Comparison of ENCODE assay signal across 27 cellular contexts in the genomic region with DNA sequence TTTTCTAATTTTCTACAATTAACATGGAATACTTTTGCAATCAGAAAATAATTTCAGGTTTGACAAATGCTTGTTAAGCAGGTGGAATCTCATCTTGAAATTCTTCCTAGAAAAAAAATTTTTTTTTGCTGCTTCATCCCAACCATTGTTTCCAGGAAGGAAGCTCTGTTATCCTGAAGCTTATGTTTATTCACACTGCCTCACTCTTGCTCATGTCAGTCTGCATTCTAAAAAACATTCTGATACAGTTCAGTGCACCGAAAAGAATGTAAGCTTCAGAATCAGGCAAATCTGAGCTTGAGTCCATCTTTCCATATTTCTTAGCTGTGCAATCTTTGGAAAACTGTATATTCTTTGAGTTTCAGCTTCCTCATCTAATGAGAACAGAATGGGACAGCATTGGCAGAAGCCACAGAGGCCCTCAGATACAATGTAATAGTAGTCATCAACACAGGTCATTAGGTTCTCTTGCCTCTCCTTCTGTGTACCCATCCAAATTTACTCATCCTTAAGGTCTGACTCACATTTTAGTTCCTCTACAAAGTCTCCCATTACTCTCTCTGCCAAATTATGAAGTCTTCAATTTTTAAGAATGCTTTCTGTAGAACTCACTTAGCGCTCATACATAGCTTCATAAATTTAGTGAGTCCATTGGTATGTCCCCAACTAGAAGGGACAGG.
A peak's percentile ranks its signal among the peaks of the same experiment; 100 is the strongest.
DNase-seq lines count a peak whose midpoint lies in the region; ATAC-seq and TF ChIP-seq lines count a peak whose summit lies in the region.
"Had no signal": no experiment of that assay in that cellular context is flagged by ENCODE, and none has a peak within 500 bp of the region (broad histone marks: within the 10 kb centered on the region; RNA-seq: fewer than 3 reads in every experiment).

No MANE protein-coding gene starts in this region.

- no peaks in the 10 kb centered on the region for H3K36me3 ChIP-seq in BJ (ENCODE audit: control insufficient read depth, insufficient read depth, low read length)
- H3K36me3 ChIP-seq in IMR-90 (ENCODE audit: control insufficient read depth, insufficient read depth, low read length): no peaks in the 10 kb centered on the region
- H3K36me3 ChIP-seq: heart right ventricle, vagina had no signal

- H2BK120ac ChIP-seq in IMR-90 (ENCODE audit: low read depth, low read length): no peak overlapping the region
- no peak overlapping the region for H2BK120ac ChIP-seq in H9 (ENCODE audit: low read depth, low read length, poor library complexity, severe bottlenecking)

- H3K4ac ChIP-seq in IMR-90 (ENCODE audit: low read depth, low read length): no peak overlapping the region
- no peak overlapping the region for H3K4ac ChIP-seq in H9 (ENCODE audit: low read depth, low read length)

- H3K9me3 ChIP-seq in IMR-90 (ENCODE audit: control insufficient read depth, insufficient read depth, low read length) (no peaks in the 10 kb centered on the region), H9 (ENCODE audit: control insufficient read depth, low read depth, low read length) (no peaks in the 10 kb centered on the region)
- H3K9me3 ChIP-seq: heart right ventricle, testis, vagina had no signal

- H3K27ac Mint-ChIP-seq in H9: no peak overlapping the region
- H3K27ac Mint-ChIP-seq: activated B cell treated with CpG ODN at 0.5 μM for 24 hours; activated T-helper 17 cell treated with anti-CD3 and anti-CD28 coated beads, Interleukin-2, amount 50 U/mL, for 72 hours had no signal

- H3K9me3 Mint-ChIP-seq in H9: no peaks in the 10 kb centered on the region

- H3K79me1 ChIP-seq in IMR-90 (ENCODE audit: low read depth in 1 of 2, low read length in 2 of 2) (no peaks in the 10 kb centered on the region), H9 (ENCODE audit: insufficient read depth, low read depth, low read length, poor library complexity, severe bottlenecking) (no peaks in the 10 kb centered on the region)

- TF ChIP-seq RAD21 in IMR-90 (IDR thresholded peaks at IDR 0.05; ENCODE audit: low read length): no peak

- POLR2A ChIA-PET in BJ (lab: Charles Lee) (no interaction called here), IMR-90 (lab: Charles Lee; ENCODE audit: unreplicated experiment) (no interaction called here)

- peak; percentile 48 for ATAC-seq in IMR-90 (ENCODE audit: low read depth)
- ATAC-seq: activated T-helper 17 cell treated with anti-CD3 and anti-CD28 coated beads, Interleukin-2, amount 50 U/mL, for 72 hours; esophagus mucosa; heart right ventricle; left colon had no signal

- no peaks in the 10 kb centered on the region for H3K36me3 Mint-ChIP-seq in H9 (ENCODE audit: insufficient read depth in 1 of 3, low read depth in 3 of 3)

- peak; percentile 18 for DNase-seq in BJ (ENCODE audit: low read depth)
- DNase-seq in IMR-90: peak; percentile 54
- DNase-seq in dermis blood vessel endothelial cell: peak; percentile 28
- peak; percentile 56 for DNase-seq in kidney tubule cell (ENCODE audit: low spot score)
- DNase-seq in stimulated activated CD8-positive, alpha-beta memory T cell treated with anti-CD3 and anti-CD28 coated beads, Interleukin-4, amount 100 ng/mL, for 48 hours: no peak
- no peak for DNase-seq in stimulated activated naive CD4-positive, alpha-beta T cell (lab: John Stamatoyannopoulos, UW)
- DNase-seq in H9: no peak
- DNase-seq in activated effector memory CD4-positive, alpha-beta T cell treated with anti-CD3 and anti-CD28 coated beads, Interleukin-2, amount 50 U/mL, for 16 hours: no peak
- DNase-seq: ACHN; activated B cell treated with CpG ODN at 0.5 μM for 24 hours; activated CD4-positive, alpha-beta T cell treated with anti-CD3 and anti-CD28 coated beads, Interleukin-2, amount 50 U/mL, for 4 hours; effector memory CD4-positive, alpha-beta T cell; heart right ventricle; KG1; left colon; NCI-H1694; NCI-H510A treated with DMSO at 0.1 percent for 48 hours; PC-9; retina; SHP77 treated with DMSO at 0.1 percent for 48 hours; stimulated activated CD4-positive, alpha-beta T cell treated with anti-CD3 and anti-CD28 coated beads, Interleukin-2, amount 100 ng/mL, for 24 hours; testis had no signal

- no peak overlapping the region for H3K14ac ChIP-seq in IMR-90 (replicated peaks; ENCODE audit: low read depth, low read length)
- H3K14ac ChIP-seq in H9 (ENCODE audit: insufficient read depth, low read length): no peak overlapping the region

- H2BK20ac ChIP-seq in IMR-90 (ENCODE audit: low read depth, low read length): no peak overlapping the region
- H2BK20ac ChIP-seq in H9 (ENCODE audit: low read depth, low read length, poor library complexity, severe bottlenecking): no peak overlapping the region

- no peaks in the 10 kb centered on the region for H3K27me3 Mint-ChIP-seq in H9 (ENCODE audit: low read depth)
- H3K27me3 Mint-ChIP-seq: activated B cell treated with CpG ODN at 0.5 μM for 24 hours had no signal

- no peak overlapping the region for H4K5ac ChIP-seq in IMR-90 (ENCODE audit: low read depth, low read length)
- no peak overlapping the region for H4K5ac ChIP-seq in H9 (ENCODE audit: insufficient read length, low read depth, low read length)

- H3K23me2 ChIP-seq in H9 (ENCODE audit: insufficient read length, low read depth, low read length, poor library complexity, severe bottlenecking): no peaks in the 10 kb centered on the region

- H4K8ac ChIP-seq in IMR-90 (ENCODE audit: low read depth in 2 of 2, low read length in 2 of 2) (no peak overlapping the region), H9 (replicated peaks; ENCODE audit: insufficient read length, low read depth, low read length) (no peak overlapping the region)

- no peak overlapping the region for H3K18ac ChIP-seq in IMR-90 (ENCODE audit: low read depth, low read length)
- H3K18ac ChIP-seq in H9 (ENCODE audit: insufficient read length, low read depth, low read length): no peak overlapping the region

- no peak overlapping the region for H2AFZ ChIP-seq in IMR-90 (replicated peaks; ENCODE audit: low read length, poor library complexity)
- H2AFZ ChIP-seq in H9 (ENCODE audit: low read length): no peak overlapping the region
- H2AFZ ChIP-seq: PC-9 had no signal

- no TSS peak for BruUV-seq in IMR-90 (replicated peaks; lab: Mats Ljungman, UMichigan)

- TF ChIP-seq POLR2A in IMR-90 (IDR thresholded peaks at IDR 0.05; ENCODE audit: low read depth, low read length): no peak

- H3K4me1 Mint-ChIP-seq in H9: peaks cover 0 to 5% of the 10 kb centered on the region in 2 experiments; a peak in 1 of 4 replicates
- H3K4me1 Mint-ChIP-seq: activated B cell treated with CpG ODN at 0.5 μM for 24 hours had no signal

- H2BK5ac ChIP-seq in IMR-90 (ENCODE audit: low read depth, low read length, poor library complexity, severe bottlenecking) (no peak overlapping the region), H9 (ENCODE audit: insufficient read length, low read length) (no peak overlapping the region)

- intact Hi-C loops in IMR-90 (cut with micrococcal nuclease): no loop called here

- H4K91ac ChIP-seq in IMR-90 (ENCODE audit: insufficient read depth, low read depth, low read length) (no peak overlapping the region), H9 (ENCODE audit: insufficient read length, low read depth, low read length) (no peak overlapping the region)

- H3K4me3 ChIP-seq in BJ (ENCODE audit: low read depth, low read length) (no peak overlapping the region), IMR-90 (ENCODE audit: insufficient read depth, low read depth, low read length) (no peak overlapping the region)
- H3K4me3 ChIP-seq: heart right ventricle, PC-9, smooth muscle cell, testis, vagina had no signal

- dilution Hi-C loops in IMR-90 (cut with HindIII; ENCODE audit: low sequenced_read_pairs, unreplicated experiment): no loop called here

- H3K4me2 ChIP-seq in IMR-90 (ENCODE audit: low read depth, low read length): no peak overlapping the region
- H3K4me2 ChIP-seq in H9 (ENCODE audit: insufficient read depth, insufficient read length, low read length): no peak overlapping the region
- H3K4me2 ChIP-seq: PC-9, smooth muscle cell had no signal

- in situ Hi-C loops in IMR-90 (cut with MboI; ENCODE audit: low sequenced_read_pairs): no loop called here

- H2BK15ac ChIP-seq in IMR-90 (ENCODE audit: low read depth, low read length) (no peak overlapping the region), H9 (ENCODE audit: low read depth, low read length) (no peak overlapping the region)

- no peaks in the 10 kb centered on the region for H3K9me1 ChIP-seq in IMR-90 (ENCODE audit: insufficient read depth, low read length)

- WGBS in IMR-90 (ENCODE audit: extremely low coverage in 2 of 2, insufficient read length in 1 of 2), 2 experiments: 60% methylated on average over 1 of the region's 2 CpGs; no CpG with 5 or more reads in 1 of the 2 experiments
- no CpG with 5 or more reads among the region's 2 CpGs for WGBS in H9 (ENCODE audit: extremely low coverage, insufficient read length, low lambda C conversion rate)

- no peak overlapping the region for H2AK9ac ChIP-seq in IMR-90 (replicated peaks; ENCODE audit: low read depth, low read length, poor library complexity)

- CTCF ChIA-PET in BJ (lab: Yijun Ruan, JAX): no interaction called here
- CTCF ChIA-PET in IMR-90 (lab: Yijun Ruan, JAX): interaction anchor here (1.8 to 2.5 kb wide), 2 partner anchors 15 to 16 kb away, joined by 5 read pairs; no protein-coding TSS in a partner anchor

- peaks cover 3% of the 10 kb centered on the region; the same call in 1 of the 2 replicates for H3K4me1 ChIP-seq in IMR-90 (ENCODE audit: control insufficient read depth, insufficient read depth, low read length)
- no peaks in the 10 kb centered on the region for H3K4me1 ChIP-seq in H9 (ENCODE audit: insufficient read depth, low read length)
- H3K4me1 ChIP-seq: testis had no signal

- H3K9ac ChIP-seq in IMR-90 (ENCODE audit: low read depth, low read length): no peak overlapping the region
- no peak overlapping the region for H3K9ac ChIP-seq in H9 (ENCODE audit: extremely low read depth, insufficient read length, low read length)

- H4K20me1 ChIP-seq in IMR-90 (ENCODE audit: insufficient read depth, low read length) (no peaks in the 10 kb centered on the region), H9 (ENCODE audit: control insufficient read depth, insufficient read depth, insufficient read length) (no peaks in the 10 kb centered on the region)

- no peak overlapping the region for H3K23ac ChIP-seq in IMR-90 (ENCODE audit: low read depth, low read length)
- no peak overlapping the region for H3K23ac ChIP-seq in H9 (ENCODE audit: insufficient read length, low read depth, low read length)

- no peaks in the 10 kb centered on the region for H3K79me2 ChIP-seq in H9 (ENCODE audit: insufficient read depth, low read length)

- no peak overlapping the region for H2BK12ac ChIP-seq in H9 (ENCODE audit: insufficient read length, low read depth, low read length)

- TF ChIP-seq CTCF in BJ (IDR thresholded peaks at IDR 0.05; ENCODE audit: insufficient read depth, low read depth, low read length) (no peak), IMR-90 (conservative IDR thresholded peaks at IDR 0.05; ENCODE audit: low read depth, low read length) (no peak), H9 (conservative IDR thresholded peaks at IDR 0.05) (no peak)

- H3K27ac ChIP-seq in IMR-90 (ENCODE audit: insufficient read depth, low read length) (no peak overlapping the region), H9 (ENCODE audit: insufficient read length, low read depth, low read length) (no peak overlapping the region)
- H3K27ac ChIP-seq: C4-2B, heart right ventricle, PC-9, testis, vagina had no signal

- H3T11ph ChIP-seq in H9 (ENCODE audit: low read length): no peak overlapping the region

- no peak overlapping the region for H3K4me3 Mint-ChIP-seq in H9
- H3K4me3 Mint-ChIP-seq: activated B cell treated with CpG ODN at 0.5 μM for 24 hours; activated T-helper 17 cell treated with anti-CD3 and anti-CD28 coated beads, Interleukin-2, amount 50 U/mL, for 72 hours had no signal

- H3K27me3 ChIP-seq in BJ (ENCODE audit: control insufficient read depth, insufficient read depth, low read length) (no peaks in the 10 kb centered on the region), IMR-90 (ENCODE audit: control insufficient read depth, insufficient read depth, low read length) (no peaks in the 10 kb centered on the region), H9 (ENCODE audit: insufficient read depth, low read length) (no peaks in the 10 kb centered on the region)
- H3K27me3 ChIP-seq: heart right ventricle, testis, vagina had no signal

- H2AK5ac ChIP-seq in IMR-90 (ENCODE audit: low read depth, low read length) (no peak overlapping the region), H9 (ENCODE audit: insufficient read length, low read length) (no peak overlapping the region)

- H3K56ac ChIP-seq in IMR-90 (ENCODE audit: extremely low read depth, insufficient read depth, low read length): no peak overlapping the region
- H3K56ac ChIP-seq in H9 (ENCODE audit: insufficient read length, low read depth, low read length): no peak overlapping the region

Comparison
In these comparisons a context has a peak if more than half of its experiments do, and no peak if none do; other contexts are left out.
1. DNase-seq: peak in BJ (single experiment), IMR-90 (single experiment), dermis blood vessel endothelial cell (single experiment) and kidney tubule cell (single experiment); none in stimulated activated CD8-positive, alpha-beta memory T cell treated with anti-CD3 and anti-CD28 coated beads, Interleukin-4, amount 100 ng/mL, for 48 hours (single experiment), stimulated activated naive CD4-positive, alpha-beta T cell (0 of 6), H9 (single experiment) and activated effector memory CD4-positive, alpha-beta T cell treated with anti-CD3 and anti-CD28 coated beads, Interleukin-2, amount 50 U/mL, for 16 hours (single experiment).